In the genomic region with DNA sequence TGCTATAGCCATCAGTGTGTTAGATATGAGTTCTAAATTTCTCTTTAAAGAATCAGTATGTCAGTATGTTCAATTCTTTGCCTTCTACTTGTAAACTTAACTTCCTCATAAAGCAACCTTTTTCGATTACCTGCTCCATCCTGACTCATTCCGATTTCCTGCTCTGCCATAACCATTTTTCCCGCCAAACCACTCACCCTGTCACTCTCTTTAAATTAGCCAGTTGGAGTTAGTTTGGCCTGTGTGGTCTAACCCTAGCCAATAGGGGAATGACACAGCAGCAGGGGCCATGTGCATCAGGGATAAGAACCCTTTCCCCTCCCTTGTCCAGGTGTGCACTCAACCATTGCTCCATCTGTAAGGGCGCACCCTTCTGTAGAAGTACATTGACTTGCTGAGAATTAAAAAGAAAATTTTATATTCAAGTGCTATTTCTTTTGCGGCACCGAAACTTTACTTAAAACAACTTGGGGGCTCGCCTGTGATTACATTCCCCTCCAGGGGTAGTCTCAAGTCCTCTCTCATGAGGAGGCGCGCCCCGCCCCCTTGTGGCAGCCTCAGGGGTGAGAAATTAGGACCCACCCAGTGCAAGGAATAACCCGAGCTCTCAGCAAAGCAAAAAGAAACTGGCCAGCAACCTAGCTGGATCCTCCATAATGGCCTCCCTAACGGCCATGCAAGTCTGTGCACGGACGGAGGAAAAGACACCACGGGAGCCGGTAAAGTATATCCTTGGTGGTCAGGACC, we compare ENCODE assay signal across 1 cellular context.
A peak's percentile ranks its signal among the peaks of the same experiment; 100 is the strongest.
TF ChIP-seq lines count a peak whose summit lies in the region.

No MANE protein-coding gene starts in this region.

TF ChIP-seq in HepG2, 621 proteins besides CTCF, POLR2A, EP300 and RAD21 (continued from another document):
- TF ChIP-seq, protein P1, sequence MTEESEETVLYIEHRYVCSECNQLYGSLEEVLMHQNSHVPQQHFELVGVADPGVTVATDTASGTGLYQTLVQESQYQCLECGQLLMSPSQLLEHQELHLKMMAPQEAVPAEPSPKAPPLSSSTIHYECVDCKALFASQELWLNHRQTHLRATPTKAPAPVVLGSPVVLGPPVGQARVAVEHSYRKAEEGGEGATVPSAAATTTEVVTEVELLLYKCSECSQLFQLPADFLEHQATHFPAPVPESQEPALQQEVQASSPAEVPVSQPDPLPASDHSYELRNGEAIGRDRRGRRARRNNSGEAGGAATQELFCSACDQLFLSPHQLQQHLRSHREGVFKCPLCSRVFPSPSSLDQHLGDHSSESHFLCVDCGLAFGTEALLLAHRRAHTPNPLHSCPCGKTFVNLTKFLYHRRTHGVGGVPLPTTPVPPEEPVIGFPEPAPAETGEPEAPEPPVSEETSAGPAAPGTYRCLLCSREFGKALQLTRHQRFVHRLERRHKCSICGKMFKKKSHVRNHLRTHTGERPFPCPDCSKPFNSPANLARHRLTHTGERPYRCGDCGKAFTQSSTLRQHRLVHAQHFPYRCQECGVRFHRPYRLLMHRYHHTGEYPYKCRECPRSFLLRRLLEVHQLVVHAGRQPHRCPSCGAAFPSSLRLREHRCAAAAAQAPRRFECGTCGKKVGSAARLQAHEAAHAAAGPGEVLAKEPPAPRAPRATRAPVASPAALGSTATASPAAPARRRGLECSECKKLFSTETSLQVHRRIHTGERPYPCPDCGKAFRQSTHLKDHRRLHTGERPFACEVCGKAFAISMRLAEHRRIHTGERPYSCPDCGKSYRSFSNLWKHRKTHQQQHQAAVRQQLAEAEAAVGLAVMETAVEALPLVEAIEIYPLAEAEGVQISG (CRISPR knock-in tag; IDR thresholded peaks at IDR 0.05) = peak; percentile 51; the same call in 1 of the 2 replicates
- TF ChIP-seq, protein P2, sequence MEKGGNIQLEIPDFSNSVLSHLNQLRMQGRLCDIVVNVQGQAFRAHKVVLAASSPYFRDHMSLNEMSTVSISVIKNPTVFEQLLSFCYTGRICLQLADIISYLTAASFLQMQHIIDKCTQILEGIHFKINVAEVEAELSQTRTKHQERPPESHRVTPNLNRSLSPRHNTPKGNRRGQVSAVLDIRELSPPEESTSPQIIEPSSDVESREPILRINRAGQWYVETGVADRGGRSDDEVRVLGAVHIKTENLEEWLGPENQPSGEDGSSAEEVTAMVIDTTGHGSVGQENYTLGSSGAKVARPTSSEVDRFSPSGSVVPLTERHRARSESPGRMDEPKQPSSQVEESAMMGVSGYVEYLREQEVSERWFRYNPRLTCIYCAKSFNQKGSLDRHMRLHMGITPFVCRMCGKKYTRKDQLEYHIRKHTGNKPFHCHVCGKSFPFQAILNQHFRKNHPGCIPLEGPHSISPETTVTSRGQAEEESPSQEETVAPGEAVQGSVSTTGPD (CRISPR knock-in tag; IDR thresholded peaks at IDR 0.05) = peak; percentile 75; the same call in 1 of the 2 replicates
- TF ChIP-seq STAG1 (CRISPR knock-in tag; IDR thresholded peaks at IDR 0.05) = peak; percentile 72
